8 cellular contexts compared by ENCODE assay signal in genomic region chr14:38721822-38722431, GRCh38.
DNase-seq lines count a peak whose midpoint lies in the region; ATAC-seq, FAIRE-seq and TF ChIP-seq lines count a peak whose summit lies in the region.

No MANE protein-coding gene starts in this region.

- peak; percentile 93 for TF ChIP-seq CTCF in endodermal cell (conservative IDR thresholded peaks at IDR 0.05)

- H3K14ac ChIP-seq in mesenchymal stem cell (ENCODE audit: low read length in 2 of 2), result no peak overlapping the region

- H3K9me3 ChIP-seq in endodermal cell (ENCODE audit: control insufficient read depth, low read length), result no peaks in the 10 kb centered on the region
- no peaks in the 10 kb centered on the region for H3K9me3 ChIP-seq in mesenchymal stem cell (ENCODE audit: control insufficient read depth, low read length)

- H3K23ac ChIP-seq in mesenchymal stem cell (ENCODE audit: low read length in 2 of 2), result no peak overlapping the region

- no peaks in the 10 kb centered on the region for H3K36me3 Mint-ChIP-seq in activated T-cell treated with anti-CD3 and anti-CD28 coated beads, Interleukin-2, amount 50 U/mL, for 4 hours (ENCODE audit: insufficient read depth)
- H3K36me3 Mint-ChIP-seq in endodermal cell (ENCODE audit: low read depth), result no peaks in the 10 kb centered on the region

- H3K4me3 ChIP-seq in endodermal cell (ENCODE audit: low read length) (no peak overlapping the region), mesenchymal stem cell (ENCODE audit: insufficient read depth in 1 of 2, low read depth in 1 of 2, low read length in 2 of 2) (no peak overlapping the region)

- no peak overlapping the region for H4K8ac ChIP-seq in mesenchymal stem cell (ENCODE audit: low read length)

- H4K91ac ChIP-seq in mesenchymal stem cell (ENCODE audit: low read length), result no peak overlapping the region

- no peak for ATAC-seq in activated T-cell treated with anti-CD3 and anti-CD28 coated beads, Interleukin-2, amount 50 U/mL, for 4 hours
- ATAC-seq in GM21528 (IDR thresholded peaks at IDR 0.05; ENCODE audit: low FRiP score, unreplicated experiment), result peak; percentile 92

- no peak for FAIRE-seq in urothelium cell line (lab: Jason Lieb, UNC)

- H3K4me1 ChIP-seq in endodermal cell (ENCODE audit: control insufficient read depth, insufficient read depth, low read length) (no peaks in the 10 kb centered on the region), mesenchymal stem cell (ENCODE audit: control insufficient read depth, insufficient read depth, low read depth, low read length) (no peaks in the 10 kb centered on the region)

- DNase-seq in activated T-cell treated with anti-CD3 and anti-CD28 coated beads for 1 hour (ENCODE audit: low read depth), result peak; percentile 0
- DNase-seq in activated T-cell treated with anti-CD3 and anti-CD28 coated beads, Interleukin-2, amount 50 U/mL, for 4 hours, result no peak
- peak; percentile 16 for DNase-seq in HS-5 (ENCODE audit: low read depth)
- DNase-seq in SK-N-DZ (ENCODE audit: low spot score), result peak; percentile 17
- DNase-seq in endodermal cell, result peak; percentile 93
- DNase-seq in mesenchymal stem cell, result peak; percentile 64
- DNase-seq in urothelium cell line (ENCODE audit: low spot score), result peak; percentile 40

- H3K27ac Mint-ChIP-seq in endodermal cell, result no peak overlapping the region

- no peaks in the 10 kb centered on the region for H3K9me3 Mint-ChIP-seq in activated T-cell treated with anti-CD3 and anti-CD28 coated beads, Interleukin-2, amount 50 U/mL, for 4 hours
- H3K9me3 Mint-ChIP-seq in endodermal cell, result no peaks in the 10 kb centered on the region

- no peaks in the 10 kb centered on the region for H3K27me3 Mint-ChIP-seq in activated T-cell treated with anti-CD3 and anti-CD28 coated beads, Interleukin-2, amount 50 U/mL, for 4 hours (ENCODE audit: low read depth)
- no peaks in the 10 kb centered on the region for H3K27me3 Mint-ChIP-seq in endodermal cell (ENCODE audit: insufficient read depth)

- H3K79me1 ChIP-seq in mesenchymal stem cell (replicated peaks; ENCODE audit: low read length, poor library complexity, severe bottlenecking), result no peaks in the 10 kb centered on the region

- no peak overlapping the region for H3K4me2 ChIP-seq in mesenchymal stem cell (ENCODE audit: low read length, poor library complexity, severe bottlenecking)

- H2BK5ac ChIP-seq in mesenchymal stem cell (ENCODE audit: low read depth, low read length, poor library complexity, severe bottlenecking), result no peak overlapping the region

- no peak overlapping the region for H2BK12ac ChIP-seq in mesenchymal stem cell (ENCODE audit: low read length in 2 of 2)

- H3K18ac ChIP-seq in mesenchymal stem cell (ENCODE audit: low read depth in 1 of 2, low read length in 2 of 2), result no peak overlapping the region

- H3K9ac ChIP-seq in endodermal cell (ENCODE audit: extremely low read depth, low read length, poor library complexity, severe bottlenecking), result no peak overlapping the region
- no peak overlapping the region for H3K9ac ChIP-seq in mesenchymal stem cell (ENCODE audit: low read length)

- H3K4ac ChIP-seq in mesenchymal stem cell (ENCODE audit: low read depth in 1 of 2, low read length in 2 of 2), result no peak overlapping the region

- no peak overlapping the region for H3K4me3 Mint-ChIP-seq in activated T-cell treated with anti-CD3 and anti-CD28 coated beads, Interleukin-2, amount 50 U/mL, for 4 hours
- no peak overlapping the region for H3K4me3 Mint-ChIP-seq in endodermal cell

- H2AFZ ChIP-seq in mesenchymal stem cell (ENCODE audit: low read depth, low read length), result no peak overlapping the region

- no peak overlapping the region for H2AK5ac ChIP-seq in mesenchymal stem cell (ENCODE audit: low read length, severe bottlenecking)

- H3K27ac ChIP-seq in endodermal cell (ENCODE audit: low read depth, low read length) (no peak overlapping the region), mesenchymal stem cell (ENCODE audit: low read length, poor library complexity, severe bottlenecking) (no peak overlapping the region)

- no peaks in the 10 kb centered on the region for H3K4me1 Mint-ChIP-seq in activated T-cell treated with anti-CD3 and anti-CD28 coated beads, Interleukin-2, amount 50 U/mL, for 4 hours (ENCODE audit: low read depth)
- H3K4me1 Mint-ChIP-seq in endodermal cell, result peaks cover 9% of the 10 kb centered on the region

- WGBS in endodermal cell (ENCODE audit: insufficient coverage in 1 of 2, insufficient read length in 1 of 2), 2 experiments, result 15 to 40% methylated on average over 2 to 4 of the region's 4 CpGs
- 49% methylated on average over 4 of the region's 4 CpGs for WGBS in mesenchymal stem cell

- H2BK15ac ChIP-seq in mesenchymal stem cell (ENCODE audit: low read depth, poor library complexity, severe bottlenecking), result no peak overlapping the region

- H3K27me3 ChIP-seq in endodermal cell (ENCODE audit: control insufficient read depth, insufficient read depth, low read length, poor library complexity, severe bottlenecking), result no peaks in the 10 kb centered on the region
- no peaks in the 10 kb centered on the region for H3K27me3 ChIP-seq in mesenchymal stem cell (ENCODE audit: control insufficient read depth in 1 of 2, insufficient read depth in 1 of 2, low read length in 2 of 2)

- H3K36me3 ChIP-seq in endodermal cell (ENCODE audit: control insufficient read depth, insufficient read depth, low read length) (no peaks in the 10 kb centered on the region), mesenchymal stem cell (ENCODE audit: control insufficient read depth in 1 of 2, insufficient read depth in 2 of 2, low read depth in 1 of 2, low read length in 2 of 2) (no peaks in the 10 kb centered on the region)

- no peak overlapping the region for H2BK120ac ChIP-seq in mesenchymal stem cell (ENCODE audit: low read depth, low read length)
